Comparison of ENCODE assay signal across 15 cellular contexts in genomic region chr3:86982883-86983282, GRCh38. TPM values are rescaled to one million over a fixed set of nuclear protein-coding genes. Genes with fewer than 3 reads are reported as not detected.
DNase-seq lines count a peak whose midpoint lies in the region; ATAC-seq and TF ChIP-seq lines count a peak whose summit lies in the region.
"Had no signal": no experiment of that assay in that cellular context is flagged by ENCODE, and none has a peak within 500 bp of the region (broad histone marks: within the 10 kb centered on the region; RNA-seq: fewer than 3 reads in every experiment).

No MANE protein-coding gene starts in this region.

- no peak for TF ChIP-seq POLR2A in gastroesophageal sphincter (IDR thresholded peaks at IDR 0.05)
- TF ChIP-seq POLR2A in sigmoid colon (IDR thresholded peaks at IDR 0.05) = no peak

- 11 to 32% methylated on average over 2 of the region's 2 CpGs for WGBS in gastroesophageal sphincter (ENCODE audit: low coverage in 1 of 2), 2 donors
- WGBS in sigmoid colon, 2 donors = 65 to 66% methylated on average over 2 of the region's 2 CpGs

- DNase-seq in AG20443 (ENCODE audit: low spot score) (peak; percentile 73), adipocyte (ENCODE audit: low read depth) (peak; percentile 91), sigmoid colon (no peak), midbrain (lab: John Stamatoyannopoulos, UW) (no peak)
- DNase-seq: activated CD4-positive, alpha-beta T cell treated with anti-CD3 and anti-CD28 coated beads for 36 hours; GDM1; NCI-H1048; NCI-H774; small intestine had no signal

- H3K36me3 ChIP-seq in adipocyte (ENCODE audit: control insufficient read depth, insufficient read depth, low read length, severe bottlenecking) (peaks cover 3% of the 10 kb centered on the region), gastroesophageal sphincter (peaks cover 0 to under 1% of the 10 kb centered on the region in 2 donors), sigmoid colon (peaks cover 0 to 6% (median 0%) of the 10 kb centered on the region in 4 donors)
- H3K36me3 ChIP-seq: BLaER1 treated with 17β-estradiol and CSF1 and Interleukin-3, amounts not matched to agents 10 nM and 100 nM had no signal

- H3K27ac ChIP-seq in gastroesophageal sphincter = peak overlapping the region in 3 of 4 donors; percentile 61 to 77 (median 62)
- H3K27ac ChIP-seq in sigmoid colon = peak overlapping the region; percentile 63 to 98 (median 90)
- H3K27ac ChIP-seq: BLaER1 treated with 17β-estradiol and CSF1 and Interleukin-3, amounts not matched to agents 10 nM and 100 nM had no signal

- H3K27me3 ChIP-seq in adipocyte (replicated peaks; ENCODE audit: control insufficient read depth, insufficient read depth, low read length) (no peaks in the 10 kb centered on the region), gastroesophageal sphincter (peaks cover 7% of the 10 kb centered on the region), sigmoid colon (no peaks in the 10 kb centered on the region)
- H3K27me3 ChIP-seq: BLaER1 treated with 17β-estradiol and CSF1 and Interleukin-3, amounts not matched to agents 10 nM and 100 nM had no signal

- ATAC-seq in gastroesophageal sphincter = peak; percentile 53
- ATAC-seq in HG03139 (IDR thresholded peaks at IDR 0.05; ENCODE audit: unreplicated experiment) = no peak
- ATAC-seq in HG02970 (IDR thresholded peaks at IDR 0.05; ENCODE audit: low FRiP score, unreplicated experiment) = no peak
- ATAC-seq in HG02759 (IDR thresholded peaks at IDR 0.05; ENCODE audit: unreplicated experiment) = no peak
- ATAC-seq: activated CD4-positive, alpha-beta T cell treated with anti-CD3 and anti-CD28 coated beads for 36 hours; SK-N-SH treated with all-trans-retinoic acid at 6 μM for 48 hours had no signal

- no peak for TF ChIP-seq EP300 in gastroesophageal sphincter (IDR thresholded peaks at IDR 0.05)
- no peak for TF ChIP-seq EP300 in sigmoid colon (IDR thresholded peaks at IDR 0.05)

- H3K9ac ChIP-seq in adipocyte (ENCODE audit: low read length) = peak overlapping the region; percentile 95
- H3K9ac ChIP-seq: BLaER1 treated with 17β-estradiol and CSF1 and Interleukin-3, amounts not matched to agents 10 nM and 100 nM had no signal

- H3K4me3 ChIP-seq in adipocyte (ENCODE audit: low read length) (peak overlapping the region; percentile 95), gastroesophageal sphincter (no peak overlapping the region), sigmoid colon (no peak overlapping the region)
- H3K4me3 ChIP-seq: BLaER1 treated with 17β-estradiol and CSF1 and Interleukin-3, amounts not matched to agents 10 nM and 100 nM had no signal

- H3K4me1 ChIP-seq in adipocyte (ENCODE audit: control insufficient read depth, insufficient read depth, low read length) = peaks cover 82% of the 10 kb centered on the region
- H3K4me1 ChIP-seq in gastroesophageal sphincter = peaks cover 0 to 42% (median 0%) of the 10 kb centered on the region in 3 donors
- H3K4me1 ChIP-seq in sigmoid colon = peaks cover 0 to 82% (median 43%) of the 10 kb centered on the region in 4 donors
- H3K4me1 ChIP-seq: BLaER1 treated with 17β-estradiol and CSF1 and Interleukin-3, amounts not matched to agents 10 nM and 100 nM had no signal

- TF ChIP-seq CTCF in gastroesophageal sphincter (IDR thresholded peaks at IDR 0.05) (no peak), sigmoid colon (IDR thresholded peaks at IDR 0.05) (no peak)

- intact Hi-C loops in sigmoid colon (cut with DNase I) = no loop called here

- no peaks in the 10 kb centered on the region for H3K9me3 ChIP-seq in adipocyte (ENCODE audit: control insufficient read depth, low read length)
- H3K9me3 ChIP-seq in gastroesophageal sphincter = no peaks in the 10 kb centered on the region
- no peaks in the 10 kb centered on the region for H3K9me3 ChIP-seq in sigmoid colon
- H3K9me3 ChIP-seq: BLaER1 treated with 17β-estradiol and CSF1 and Interleukin-3, amounts not matched to agents 10 nM and 100 nM had no signal

RNA-seq across cellular contexts. Expression of gene VGLL3, which starts 8.1 kb away (rescaled TPM):
- total RNA-seq in gastroesophageal sphincter (10 to 100 TPM; 12.5 to 43.3 (median 32.1) TPM), sigmoid colon (10 to 100 TPM; 24.0 to 35.0 (median 31.6) TPM)
- polyA plus RNA-seq in sigmoid colon = 1 to 10 TPM in 2 of 3 donors, under 1 TPM in 1; 0.23 to 4.8 (median 1.4) TPM
- total RNA-seq: activated CD4-positive, alpha-beta T cell treated with anti-CD3 and anti-CD28 coated beads for 36 hours had no signal

Comparison
In these comparisons a context has a peak if more than half of its experiments do, and no peak if none do; other contexts are left out.
1. DNase-seq: peak in AG20443 (single experiment) and adipocyte (single experiment); none in sigmoid colon (single experiment) and midbrain (single experiment).